24 cellular contexts compared by ENCODE assay signal in the genomic region with DNA sequence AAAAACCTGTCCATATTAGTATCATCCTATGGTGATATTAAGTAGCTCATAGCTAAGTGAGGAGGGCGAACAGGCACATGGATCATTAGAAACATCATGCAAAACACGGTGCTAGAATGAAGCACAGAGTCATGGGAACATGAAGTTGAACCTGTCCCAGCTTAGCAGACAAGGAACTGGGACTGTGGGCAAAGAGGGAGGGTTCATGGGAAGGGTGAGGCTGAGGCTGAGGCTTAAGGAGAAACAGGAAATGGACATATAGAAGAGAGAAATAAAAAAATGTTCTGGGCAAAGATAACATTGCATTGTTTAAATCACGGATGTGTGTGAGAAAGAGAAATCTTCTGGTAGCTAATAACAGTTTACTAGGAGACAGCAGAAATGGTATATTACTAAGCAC.
"Had no signal": no experiment of that assay in that cellular context is flagged by ENCODE, and none has a peak within 500 bp of the region (broad histone marks: within the 10 kb centered on the region; RNA-seq: fewer than 3 reads in every experiment).

No MANE protein-coding gene starts in this region.

- H3K4me3 ChIP-seq: Peyer's patch, SJSA1 had no signal

- H3K4me1 ChIP-seq: Peyer's patch had no signal

- ATAC-seq: PC-3 had no signal

- H3K36me3 ChIP-seq: Peyer's patch, SJSA1 had no signal

- H3K9me3 ChIP-seq: Peyer's patch, SJSA1, SK-N-SH had no signal

- H3K27me3 ChIP-seq: Peyer's patch, SJSA1 had no signal

- H3K27ac ChIP-seq: Peyer's patch, SJSA1 had no signal

- DNase-seq: MM.1S, MV-4-11, NCI-H1105, NCI-H1417 treated with DMSO at 0.1 percent for 48 hours, NCI-H1436 treated with DMSO at 0.1 percent for 48 hours, NCI-H1694 treated with DMSO at 0.1 percent for 48 hours, NCI-H187 treated with DMSO at 0.1 percent for 48 hours, NCI-H2029, NCI-H2081, NCI-H2171 treated with DMSO at 0.1 percent for 48 hours, NCI-H2227 treated with DMSO at 0.1 percent for 48 hours, NCI-H345, NCI-H510A treated with DMSO at 0.1 percent for 48 hours, NCI-H524 treated with DMSO at 0.1 percent for 48 hours, NCI-H526 treated with DMSO at 0.1 percent for 48 hours, NCI-H774, PC-3, Peyer's patch, Right ventricle myocardium superior, RPMI8226, SHP77 treated with DMSO at 0.1 percent for 48 hours, SK-N-SH, SW 1271 had no signal
